In the genomic region with DNA sequence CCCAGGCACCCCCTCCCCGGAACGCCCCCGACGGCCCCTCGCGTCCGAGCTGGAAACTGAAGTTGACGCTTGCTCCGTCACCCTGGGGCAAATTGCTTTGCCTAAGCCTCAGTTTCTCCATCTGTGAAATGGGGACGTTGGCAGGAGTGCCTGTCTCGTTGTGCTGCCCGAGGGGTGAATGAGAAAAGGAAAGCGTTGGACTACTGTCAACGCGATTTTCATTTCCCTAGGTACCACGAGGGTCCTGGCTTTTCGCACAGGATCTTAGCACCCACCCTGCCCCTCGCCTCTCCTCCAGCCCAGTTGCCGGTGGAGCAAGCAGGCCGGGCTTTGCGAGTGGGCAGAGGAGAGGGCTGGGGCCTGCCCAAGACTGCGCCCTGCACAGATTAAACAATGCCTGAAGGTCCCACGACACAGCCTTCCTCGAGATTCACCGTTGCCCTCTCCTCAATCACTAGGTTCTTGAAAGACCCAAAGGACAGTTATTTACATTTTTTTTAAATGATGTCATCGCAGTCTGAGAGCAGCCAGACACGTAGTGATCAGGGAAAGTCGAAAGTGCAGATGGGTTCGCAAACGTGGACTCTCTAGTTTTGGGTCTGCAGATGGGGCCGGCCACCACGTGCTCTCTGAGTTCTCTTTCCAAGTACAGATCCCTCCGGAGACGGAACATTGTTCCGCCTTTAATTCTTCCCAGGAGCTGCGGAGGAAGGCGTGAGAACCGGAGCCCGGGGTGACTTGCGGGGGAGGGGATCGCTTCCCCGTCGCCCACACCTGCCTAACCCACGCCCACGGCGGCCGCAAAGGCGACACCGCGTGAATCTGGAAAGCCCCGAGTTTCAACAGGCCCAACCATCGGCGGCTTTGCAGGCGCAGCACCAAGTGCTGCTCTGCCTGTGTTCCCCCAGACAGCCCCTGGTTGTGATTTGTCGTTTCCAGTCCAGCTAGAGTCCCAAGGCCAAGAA, we compare ENCODE assay signal across 7 cellular contexts. TPM values are rescaled to one million over a fixed set of nuclear protein-coding genes. Genes with fewer than 3 reads are reported as not detected.
A peak's percentile ranks its signal among the peaks of the same experiment; 100 is the strongest.
DNase-seq lines count a peak whose midpoint lies in the region; ATAC-seq and TF ChIP-seq lines count a peak whose summit lies in the region.

No MANE protein-coding gene starts in this region.

- peak; percentile 35 for ATAC-seq in GM19043 (IDR thresholded peaks at IDR 0.05; ENCODE audit: low read depth, unreplicated experiment)
- ATAC-seq in HG03159 (IDR thresholded peaks at IDR 0.05; ENCODE audit: unreplicated experiment), result peak; percentile 52

- peaks cover 15% of the 10 kb centered on the region for H3K4me1 ChIP-seq in colonic mucosa

- H3K9me3 ChIP-seq in colonic mucosa, result no peaks in the 10 kb centered on the region

- H3K27ac ChIP-seq in colonic mucosa (peak overlapping the region; percentile 73), RWPE1 (no peak overlapping the region)

- CTCF ChIA-PET in RWPE1 (lab: Yijun Ruan, JAX), result interaction anchor here (0.6 kb wide), 1 partner anchor 525 kb away, joined by 4 read pairs; no protein-coding TSS in a partner anchor

- H3K4me3 ChIP-seq in colonic mucosa (peak overlapping the region; percentile 48), lower leg skin (ENCODE audit: low read depth, poor library complexity, severe bottlenecking) (no peak overlapping the region)

- no peak for TF ChIP-seq CTCF in colonic mucosa (IDR thresholded peaks at IDR 0.05)
- TF ChIP-seq CTCF in lower leg skin (IDR thresholded peaks at IDR 0.05), result no peak
- TF ChIP-seq CTCF in RWPE1 (conservative IDR thresholded peaks at IDR 0.05; ENCODE audit: low read depth), result no peak

- WGBS in lower leg skin, 2 donors, result 11 to 14% methylated on average over 54 to 55 of the region's 55 CpGs

- H3K9ac ChIP-seq in colonic mucosa (ENCODE audit: low read depth in 2 of 2, low read length in 2 of 2), result peak overlapping the region; percentile 51 to 74

- POLR2A ChIA-PET in RWPE1 (lab: Yijun Ruan, JAX; ENCODE audit: low non-redundant PET), result no interaction called here

- TF ChIP-seq POLR2A in lower leg skin (IDR thresholded peaks at IDR 0.05), result no peak

- no peaks in the 10 kb centered on the region for H3K36me3 ChIP-seq in colonic mucosa

- DNase-seq in activated CD4-positive, CD25-positive, alpha-beta regulatory T cell treated with anti-CD3 and anti-CD28 coated beads, Interleukin-2, amount 50 U/mL, for 72 hours, result peak; percentile 87
- DNase-seq in colonic mucosa (peak; percentile 67), lower leg skin (ENCODE audit: low spot score in 2 of 2) (peak; percentile 55 to 91), RWPE1 (ENCODE audit: low spot score) (no peak)
- peak; percentile 91 for DNase-seq in stimulated activated CD8-positive, alpha-beta memory T cell treated with anti-CD3 and anti-CD28 coated beads, Interleukin-12 subunit alpha, Interleukin-12 subunit beta, amount 100 ng/mL, for 1 hour (ENCODE audit: low read depth)

- intact Hi-C loops in colonic mucosa (cut with DNase I) (no loop called here), lower leg skin (cut with DNase I; ENCODE audit: low total_unique reads) (no loop called here)

- H3K27me3 ChIP-seq in colonic mucosa, result no peaks in the 10 kb centered on the region

RNA-seq across cellular contexts. Expression of gene PKDCC, which starts 54.1 kb away (rescaled TPM):
- 100 to 1,000 TPM in 1 of 2 donors, 10 to 100 TPM in 1; 61.3 to 125 TPM for total RNA-seq in colonic mucosa
- total RNA-seq in lower leg skin, result 10 to 100 TPM in 1 of 4 donors, 1 to 10 TPM in 3; 4.0 to 13.3 (median 6.2) TPM

Comparison
In these comparisons a context has a peak if more than half of its experiments do, and no peak if none do; other contexts are left out.
1. RNA of gene PKDCC, which starts 54.1 kb away (total RNA-seq): 61.3 to 125 TPM in colonic mucosa; 4.0 to 13.3 TPM in lower leg skin; every median in the first group is over 4 times any median in the second.